In genomic region chr1:87335175-87335992, GRCh38 we compare ENCODE assay signal across 8 cellular contexts. TPM values are rescaled to one million over a fixed set of nuclear protein-coding genes. Genes with fewer than 3 reads are reported as not detected.
DNase-seq lines count a peak whose midpoint lies in the region; ATAC-seq and TF ChIP-seq lines count a peak whose summit lies in the region.

No MANE protein-coding gene starts in this region.

- TF ChIP-seq CTCF in Caco-2 (IDR thresholded peaks at IDR 0.05; ENCODE audit: insufficient read depth in 1 of 2, low read depth in 1 of 2, low read length in 1 of 2, severe bottlenecking in 1 of 2, unreplicated experiment in 1 of 2): no peak
- TF ChIP-seq CTCF in gastroesophageal sphincter (IDR thresholded peaks at IDR 0.05): peak in 3 of 4 experiments; percentile 42 to 57 (median 44)
- peak; percentile 54 for TF ChIP-seq CTCF in type B pancreatic cell (conservative IDR thresholded peaks at IDR 0.05)

- H3K27me3 ChIP-seq in Caco-2 (replicated peaks; ENCODE audit: control insufficient read depth, insufficient read depth, low read length) (no peaks in the 10 kb centered on the region), gastroesophageal sphincter (no peaks in the 10 kb centered on the region), neuron (ENCODE audit: insufficient read depth, low read length) (no peaks in the 10 kb centered on the region)

- CTCF ChIA-PET in Caco-2 (lab: Charles Lee): interaction anchor here (0.6 to 0.7 kb wide), 2 partner anchors 28 to 250 kb away, joined by 3 read pairs; no protein-coding TSS in a partner anchor

- peaks cover 79% of the 10 kb centered on the region for H3K36me3 Mint-ChIP-seq in Caco-2 (ENCODE audit: insufficient read depth, unreplicated experiment)
- H3K36me3 Mint-ChIP-seq in type B pancreatic cell: peaks cover 48% of the 10 kb centered on the region

- no peaks in the 10 kb centered on the region for H3K9me3 Mint-ChIP-seq in Caco-2 (ENCODE audit: unreplicated experiment)
- H3K9me3 Mint-ChIP-seq in type B pancreatic cell: no peaks in the 10 kb centered on the region

- intact Hi-C loops in Caco-2 (cut with micrococcal nuclease; ENCODE audit: unreplicated experiment): no loop called here

- ATAC-seq in GM19452 (IDR thresholded peaks at IDR 0.05; ENCODE audit: unreplicated experiment) (peak; percentile 45), gastroesophageal sphincter (peak; percentile 54)

- no peaks in the 10 kb centered on the region for H3K27me3 Mint-ChIP-seq in Caco-2 (ENCODE audit: insufficient read depth, unreplicated experiment)
- H3K27me3 Mint-ChIP-seq in type B pancreatic cell: no peaks in the 10 kb centered on the region

- H3K36me3 ChIP-seq in Caco-2 (ENCODE audit: control insufficient read depth, insufficient read depth, low read length) (no peaks in the 10 kb centered on the region; the same call in 1 of the 2 replicates), gastroesophageal sphincter (peaks cover 2 to 16% of the 10 kb centered on the region in 2 donors), neuron (ENCODE audit: insufficient read depth, low read length) (peaks cover 15% of the 10 kb centered on the region)

- no peaks in the 10 kb centered on the region for H3K4me1 Mint-ChIP-seq in Caco-2 (ENCODE audit: low read depth, unreplicated experiment)
- H3K4me1 Mint-ChIP-seq in type B pancreatic cell (ENCODE audit: unreplicated experiment): peaks cover 52% of the 10 kb centered on the region

- peak overlapping the region; percentile 19 for H2AFZ ChIP-seq in neuron (ENCODE audit: low read depth, low read length)

- H3K9me3 ChIP-seq in Caco-2 (no peaks in the 10 kb centered on the region), gastroesophageal sphincter (no peaks in the 10 kb centered on the region), neuron (ENCODE audit: low read length) (no peaks in the 10 kb centered on the region)

- BruUV-seq in Caco-2 (replicated peaks; lab: Mats Ljungman, UMichigan): no TSS peak

- no peak for TF ChIP-seq EP300 in gastroesophageal sphincter (IDR thresholded peaks at IDR 0.05)

- peak overlapping the region; percentile 36 for H3K4me3 ChIP-seq in Caco-2 (ENCODE audit: low read depth, low read length)
- peak overlapping the region; percentile 86 to 95 for H3K4me3 ChIP-seq in gastroesophageal sphincter
- H3K4me3 ChIP-seq in neuron (ENCODE audit: low read length): peak overlapping the region; percentile 46

- TF ChIP-seq POLR2A in gastroesophageal sphincter (IDR thresholded peaks at IDR 0.05): peak in 1 of 2 donors; percentile 32

- peak overlapping the region; percentile 61 to 99 (median 90) for H3K27ac ChIP-seq in gastroesophageal sphincter

- POLR2A ChIA-PET in Caco-2 (lab: Charles Lee): interaction anchor here (0.6 to 0.9 kb wide), 2 partner anchors 460 to 734 kb away, joined by 4 to 6 read pairs; no protein-coding TSS in a partner anchor

- DNase-seq in Caco-2 (peak; percentile 30 to 36), HK-2 (ENCODE audit: unreplicated experiment) (peak; percentile 72), RKO (ENCODE audit: low spot score) (peak; percentile 34), type B pancreatic cell (ENCODE audit: extremely low spot score, unreplicated experiment) (peak; percentile 72)
- DNase-seq in activated naive CD4-positive, alpha-beta T cell (lab: John Stamatoyannopoulos, UW): peak in 3 of 4 experiments; percentile 10 to 33 (median 14)

- H3K4me3 Mint-ChIP-seq in Caco-2 (ENCODE audit: unreplicated experiment): peak overlapping the region; percentile 56
- peak overlapping the region; percentile 96 for H3K4me3 Mint-ChIP-seq in type B pancreatic cell

- H3K4me1 ChIP-seq in Caco-2 (no peaks in the 10 kb centered on the region), gastroesophageal sphincter (peaks cover 4 to 79% (median 26%) of the 10 kb centered on the region in 3 donors), neuron (ENCODE audit: insufficient read depth, low read length) (peaks cover 14% of the 10 kb centered on the region)

- WGBS in gastroesophageal sphincter (ENCODE audit: low coverage in 1 of 2), 2 donors: 2% methylated on average over 7 to 10 of the region's 62 CpGs

- H3K27ac Mint-ChIP-seq in Caco-2 (ENCODE audit: unreplicated experiment) (peak overlapping the region; percentile 64), type B pancreatic cell (peak overlapping the region; percentile 99)

RNA-seq across cellular contexts. Expression of gene LMO4, which starts 6.7 kb away (rescaled TPM):
- 50.4 and 53.8 TPM in 2 replicates for total RNA-seq in Caco-2 (2022)
- 100 to 1,000 TPM in 1 of 4 donors, 10 to 100 TPM in 3; 44.7 to 166 (median 66.3) TPM for total RNA-seq in gastroesophageal sphincter
- 114 and 132 TPM in 2 replicates for total RNA-seq in type B pancreatic cell (ENCODE audit: low replicate concordance)

Comparison
In these comparisons a context has a peak if more than half of its experiments do, and no peak if none do; other contexts are left out.
1. Peak in every context shown above with its lines: DNase-seq, ATAC-seq, H3K4me3 ChIP-seq and H3K27ac ChIP-seq.
2. DNase-seq: peak in every context shown above with its lines; median percentile 72 in HK-2; 72 in type B pancreatic cell; 34 in RKO; 33 in Caco-2; 14 in activated naive CD4-positive, alpha-beta T cell.
3. H3K4me3 ChIP-seq: peak in every context shown above with its lines; median percentile 90 in gastroesophageal sphincter; 46 in neuron; 36 in Caco-2.
4. CTCF ChIP-seq: peak in gastroesophageal sphincter (3 of 4) and type B pancreatic cell (single experiment); none in Caco-2 (0 of 2).